Comparison of ENCODE assay signal across 8 cellular contexts in genomic region chr13:113153810-113154748, GRCh38. TPM values are rescaled to one million over a fixed set of nuclear protein-coding genes. Genes with fewer than 3 reads are reported as not detected.
DNase-seq lines count a peak whose midpoint lies in the region; ATAC-seq and TF ChIP-seq lines count a peak whose summit lies in the region.

No MANE protein-coding gene starts in this region.

- no peak for TF ChIP-seq CTCF in foreskin fibroblast (IDR thresholded peaks at IDR 0.05; ENCODE audit: low read depth, low read length)
- no peak for TF ChIP-seq CTCF in neural cell (IDR thresholded peaks at IDR 0.05; ENCODE audit: poor library complexity, severe bottlenecking)

- H3K79me2 ChIP-seq in neural cell (replicated peaks; ENCODE audit: insufficient read depth, low read length): no peaks in the 10 kb centered on the region

- TF ChIP-seq RAD21 in neural cell (conservative IDR thresholded peaks at IDR 0.05): no peak

- H3K27me3 ChIP-seq in neural cell (ENCODE audit: insufficient read depth, low read depth, low read length): peaks cover 16% of the 10 kb centered on the region
- H3K27me3 ChIP-seq in stomach smooth muscle (ENCODE audit: control insufficient read depth in 1 of 2, insufficient read depth in 2 of 2, low read length in 2 of 2): peaks cover 0 to 4% of the 10 kb centered on the region in 2 donors

- peak overlapping the region; percentile 14 for H2AFZ ChIP-seq in neural cell (ENCODE audit: low read depth, low read length)

- peaks cover 17% of the 10 kb centered on the region for H3K4me1 ChIP-seq in stomach smooth muscle (ENCODE audit: control insufficient read depth, insufficient read depth, low read length)

- no peak for TF ChIP-seq EP300 in neural cell (conservative IDR thresholded peaks at IDR 0.05; ENCODE audit: poor library complexity, severe bottlenecking)

- no peaks in the 10 kb centered on the region for H4K20me1 ChIP-seq in neural cell (ENCODE audit: insufficient read depth)

- H3K4me2 ChIP-seq in neural cell (ENCODE audit: low read length): peak overlapping the region; percentile 32

- no peaks in the 10 kb centered on the region for H3K9me2 ChIP-seq in neural cell (ENCODE audit: insufficient read depth, low read length)

- peak overlapping the region; percentile 2 for H3K27ac ChIP-seq in neural cell (ENCODE audit: low read length)
- peak overlapping the region; percentile 74 for H3K27ac ChIP-seq in stomach smooth muscle (ENCODE audit: low read length)

- peak; percentile 63 for ATAC-seq in HG03521 (IDR thresholded peaks at IDR 0.05; ENCODE audit: unreplicated experiment)

- H3K4me3 ChIP-seq in foreskin fibroblast (ENCODE audit: low read depth in 1 of 2, low read length in 2 of 2): peak overlapping the region; percentile 37 to 49
- H3K4me3 ChIP-seq in neural cell (ENCODE audit: low read length): peak overlapping the region; percentile 61
- peak overlapping the region; percentile 74 to 77 for H3K4me3 ChIP-seq in stomach smooth muscle (ENCODE audit: low read length in 2 of 2)

- peak overlapping the region; percentile 40 for H3K9ac ChIP-seq in neural cell (ENCODE audit: low read length)
- peak overlapping the region; percentile 72 to 76 for H3K9ac ChIP-seq in stomach smooth muscle (ENCODE audit: low read length in 2 of 2)

- H3K36me3 ChIP-seq in neural cell (ENCODE audit: insufficient read depth, low read length): no peaks in the 10 kb centered on the region
- no peaks in the 10 kb centered on the region for H3K36me3 ChIP-seq in stomach smooth muscle (ENCODE audit: control insufficient read depth in 2 of 2, insufficient read depth in 2 of 2, low read length in 2 of 2)

- DNase-seq in SKM-1 treated with dmso at 0.1 percent for 144 hours (lab: John Stamatoyannopoulos, UW; ENCODE audit: unreplicated experiment) (peak; percentile 21), SKM-1 (lab: John Stamatoyannopoulos, UW; ENCODE audit: unreplicated experiment) (no peak), RKO (ENCODE audit: low spot score) (peak; percentile 69), foreskin fibroblast (peak; percentile 62 to 84)
- peak; percentile 52 for DNase-seq in activated gamma-delta T cell treated with anti-CD3 and anti-CD28 coated beads, Interleukin-2, amount 50 U/mL, for 16 hours (ENCODE audit: low read depth)

- H3K9me3 ChIP-seq in neural cell (ENCODE audit: low read length) (no peaks in the 10 kb centered on the region), stomach smooth muscle (ENCODE audit: control insufficient read depth in 2 of 2, low read length in 2 of 2) (no peaks in the 10 kb centered on the region)

- no peaks in the 10 kb centered on the region for H3F3A ChIP-seq in neural cell (ENCODE audit: insufficient read depth, low read length, poor library complexity, severe bottlenecking)

TF ChIP-seq in neural cell, 6 proteins besides CTCF, POLR2A, EP300 and RAD21:
- TF ChIP-seq POLR2AphosphoS5 (IDR thresholded peaks at IDR 0.05) (peak; percentile 41), SMC3 (conservative IDR thresholded peaks at IDR 0.05; ENCODE audit: poor library complexity) (no peak), EZH2 (IDR thresholded peaks at IDR 0.05; ENCODE audit: borderline replicate concordance, insufficient read depth, low read length, poor library complexity, severe bottlenecking) (no peak)

RNA-seq across cellular contexts. Expression of gene PROZ, which starts 4.4 kb away (rescaled TPM):
- not detected in 2 replicates for polyA plus RNA-seq in neural cell
- polyA minus RNA-seq in neural cell: not detected in 2 replicates

RNA-seq across cellular contexts. Expression of gene F10, which starts 31.5 kb away (rescaled TPM):
- not detected in 2 replicates for polyA plus RNA-seq in neural cell
- not detected in 2 replicates for polyA minus RNA-seq in neural cell

RNA-seq across cellular contexts. Expression of gene F7, which starts 48.5 kb away (rescaled TPM):
- polyA plus RNA-seq in neural cell: 0.32 and 0.40 TPM in 2 replicates
- polyA minus RNA-seq in neural cell: 0.49 TPM in 1 of 2 replicates, not detected in the other

RNA-seq across cellular contexts. Expression of gene PCID2, which starts 54.4 kb away (rescaled TPM):
- polyA plus RNA-seq in neural cell: 81.3 and 102 TPM in 2 replicates
- 51.1 and 54.3 TPM in 2 replicates for polyA minus RNA-seq in neural cell

RNA-seq across cellular contexts. Expression of gene CUL4A, which starts 55.3 kb away (rescaled TPM):
- polyA plus RNA-seq in neural cell: 69.9 and 85.1 TPM in 2 replicates
- polyA minus RNA-seq in neural cell: 58.4 and 66.8 TPM in 2 replicates
